ENCODE assay signal across 2 cellular contexts in the genomic region with DNA sequence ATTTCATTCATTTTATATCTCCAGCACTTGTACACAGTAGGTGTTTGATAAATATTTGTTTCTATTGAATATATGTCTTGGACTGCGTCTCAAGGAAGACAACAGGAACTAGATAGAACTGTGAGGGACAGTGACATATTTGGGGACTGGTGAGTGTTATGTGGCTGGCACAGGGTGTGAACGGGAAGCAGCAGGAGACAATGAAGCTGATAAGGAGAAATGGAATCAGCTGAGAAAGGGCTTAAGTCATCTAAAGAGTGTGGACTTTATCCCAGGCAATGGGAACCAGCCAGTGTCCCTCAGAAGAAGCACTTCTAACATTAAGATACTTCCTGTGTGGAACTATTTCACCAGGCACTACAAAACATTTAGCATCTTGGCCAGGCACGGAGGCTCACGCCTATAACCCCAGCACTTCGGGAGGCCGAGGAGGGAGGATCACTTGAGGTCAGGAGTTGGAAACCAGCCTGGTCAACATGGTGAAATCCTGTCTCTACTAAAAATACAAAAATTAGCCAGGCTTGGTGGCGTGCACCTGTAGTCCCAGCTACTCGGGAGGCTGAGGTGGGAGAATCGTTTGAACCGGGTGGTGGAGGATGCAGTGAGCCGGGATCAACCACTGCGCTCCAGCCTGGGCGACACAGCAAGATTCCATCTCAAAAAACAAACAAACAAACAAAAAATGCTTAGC.
TF ChIP-seq lines count a peak whose summit lies in the region.

No MANE protein-coding gene starts in this region.

TF ChIP-seq in HEK293, 187 proteins besides CTCF, POLR2A, EP300 and RAD21 (continued from another document):
- 0 out of 2 replicates have a peak, but pooled peaks have one; percentile 13 for TF ChIP-seq ZNF18 (tag by site-specific recombination; IDR thresholded peaks at IDR 0.05)

TF ChIP-seq in endothelial cell of umbilical vein, 7 proteins besides CTCF, POLR2A, EP300 and RAD21 (continued from another document):
- TF ChIP-seq MAX (IDR thresholded peaks at IDR 0.05; ENCODE audit: insufficient read depth, insufficient read length) (no peak), POLR2AphosphoS5 (IDR thresholded peaks at IDR 0.05; ENCODE audit: insufficient read depth, low read depth, low read length) (no peak), MYC (IDR thresholded peaks at IDR 0.05; ENCODE audit: low read depth, low read length) (no peak), GATA2 (IDR thresholded peaks at IDR 0.05; ENCODE audit: insufficient read depth, insufficient read length, low read depth, low read length) (no peak), EZH2 (IDR thresholded peaks at IDR 0.05; ENCODE audit: borderline replicate concordance, low read depth, low read length, severe bottlenecking) (no peak), JUN (IDR thresholded peaks at IDR 0.05; ENCODE audit: borderline replicate concordance, insufficient read depth, insufficient read length, low read depth) (no peak)
